In the genomic region with DNA sequence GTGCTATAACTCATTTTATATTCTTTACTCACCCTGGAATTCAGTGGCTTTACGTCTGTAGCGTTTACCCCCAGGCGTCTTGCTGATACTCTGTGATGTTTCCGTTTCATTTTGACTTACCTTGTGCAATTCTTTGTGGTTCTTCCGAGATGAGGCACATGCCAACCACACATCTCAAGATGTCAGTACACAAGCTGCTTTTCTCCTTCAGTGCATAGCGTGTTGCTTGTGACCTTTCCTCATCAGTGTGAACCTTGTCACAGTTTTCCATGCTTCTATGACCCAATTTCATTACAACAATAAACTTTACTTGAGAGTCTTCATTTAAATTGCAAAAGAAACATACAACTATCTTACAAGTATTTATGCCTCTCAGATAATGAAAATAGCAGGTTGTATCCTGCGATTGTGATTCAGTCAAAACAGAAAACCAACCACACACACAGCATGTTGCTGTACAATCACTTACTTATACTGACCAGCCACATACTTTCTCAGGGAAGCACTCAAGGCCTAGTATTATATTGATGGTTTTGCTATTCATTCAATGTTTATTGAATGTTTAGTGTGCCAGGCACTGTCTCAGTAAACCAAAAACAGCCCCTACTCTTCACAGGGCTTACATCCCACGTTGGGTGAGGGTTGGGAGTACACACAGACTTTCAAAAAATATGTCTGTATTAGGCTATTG, we compare ENCODE assay signal across 8 cellular contexts. TPM values are rescaled to one million over a fixed set of nuclear protein-coding genes. Genes with fewer than 3 reads are reported as not detected.
A peak's percentile ranks its signal among the peaks of the same experiment; 100 is the strongest.
DNase-seq lines count a peak whose midpoint lies in the region; ATAC-seq, FAIRE-seq and TF ChIP-seq lines count a peak whose summit lies in the region.

No MANE protein-coding gene starts in this region.

- no peaks in the 10 kb centered on the region for H3K27me3 ChIP-seq in Peyer's patch

- peaks cover 0 to 17% (median 3%) of the 10 kb centered on the region in 4 donors for H3K4me1 ChIP-seq in Peyer's patch

- no peaks in the 10 kb centered on the region for H3K36me3 ChIP-seq in Peyer's patch

- TF ChIP-seq CTCF in Peyer's patch (IDR thresholded peaks at IDR 0.05) (no peak), astrocyte of the spinal cord (IDR thresholded peaks at IDR 0.05; ENCODE audit: low read depth, low read length) (no peak)

- DNase-seq in Peyer's patch (peak in 2 of 3 donors; percentile 62 to 73), astrocyte of the spinal cord (ENCODE audit: low read depth, low spot score) (peak; percentile 58), H54 (ENCODE audit: insufficient read length, low spot score) (no peak), NCI-H2196 (lab: John Stamatoyannopoulos, UW; ENCODE audit: unreplicated experiment) (no peak), GOT3 (lab: John Stamatoyannopoulos, UW) (no peak)
- DNase-seq in stimulated activated CD8-positive, alpha-beta memory T cell treated with anti-CD3 and anti-CD28 coated beads, Interleukin-12 subunit alpha, Interleukin-12 subunit beta, amount 100 ng/mL, for 4 hours (ENCODE audit: low read depth) = peak; percentile 17

- TF ChIP-seq POLR2A in Peyer's patch (IDR thresholded peaks at IDR 0.05) = no peak
- no peak for TF ChIP-seq POLR2A in H54 (IDR thresholded peaks at IDR 0.05; ENCODE audit: low read depth, low read length)

- H3K27ac ChIP-seq in Peyer's patch = peak overlapping the region; percentile 25 to 47 (median 38)

- peak overlapping the region in 1 of 4 donors; percentile 9 for H3K4me3 ChIP-seq in Peyer's patch
- H3K4me3 ChIP-seq in astrocyte of the spinal cord (ENCODE audit: low read depth, low read length) = no peak overlapping the region

- ATAC-seq in GM18511 (IDR thresholded peaks at IDR 0.05; ENCODE audit: unreplicated experiment) (peak; percentile 74), HG02852 (IDR thresholded peaks at IDR 0.05; ENCODE audit: unreplicated experiment) (peak; percentile 74)

- FAIRE-seq in H54 (lab: Jason Lieb, UNC) = no peak

- no peaks in the 10 kb centered on the region for H3K9me3 ChIP-seq in Peyer's patch

- in situ Hi-C loops in astrocyte of the spinal cord (cut with HindIII; ENCODE audit: low sequenced_read_pairs) = no loop called here

RNA-seq across cellular contexts. Expression of gene TBL1XR1, which starts 4.6 kb away (rescaled TPM):
- total RNA-seq in Peyer's patch = 10 to 100 TPM; 40.7 to 81.7 (median 69.4) TPM

Comparison
In these comparisons a context has a peak if more than half of its experiments do, and no peak if none do; other contexts are left out.
1. DNase-seq: peak in Peyer's patch (2 of 3), astrocyte of the spinal cord (single experiment) and stimulated activated CD8-positive, alpha-beta memory T cell treated with anti-CD3 and anti-CD28 coated beads, Interleukin-12 subunit alpha, Interleukin-12 subunit beta, amount 100 ng/mL, for 4 hours (single experiment); none in H54 (single experiment), NCI-H2196 (single experiment) and GOT3 (single experiment).